Comparison of ENCODE assay signal across 8 cellular contexts in the genomic region with DNA sequence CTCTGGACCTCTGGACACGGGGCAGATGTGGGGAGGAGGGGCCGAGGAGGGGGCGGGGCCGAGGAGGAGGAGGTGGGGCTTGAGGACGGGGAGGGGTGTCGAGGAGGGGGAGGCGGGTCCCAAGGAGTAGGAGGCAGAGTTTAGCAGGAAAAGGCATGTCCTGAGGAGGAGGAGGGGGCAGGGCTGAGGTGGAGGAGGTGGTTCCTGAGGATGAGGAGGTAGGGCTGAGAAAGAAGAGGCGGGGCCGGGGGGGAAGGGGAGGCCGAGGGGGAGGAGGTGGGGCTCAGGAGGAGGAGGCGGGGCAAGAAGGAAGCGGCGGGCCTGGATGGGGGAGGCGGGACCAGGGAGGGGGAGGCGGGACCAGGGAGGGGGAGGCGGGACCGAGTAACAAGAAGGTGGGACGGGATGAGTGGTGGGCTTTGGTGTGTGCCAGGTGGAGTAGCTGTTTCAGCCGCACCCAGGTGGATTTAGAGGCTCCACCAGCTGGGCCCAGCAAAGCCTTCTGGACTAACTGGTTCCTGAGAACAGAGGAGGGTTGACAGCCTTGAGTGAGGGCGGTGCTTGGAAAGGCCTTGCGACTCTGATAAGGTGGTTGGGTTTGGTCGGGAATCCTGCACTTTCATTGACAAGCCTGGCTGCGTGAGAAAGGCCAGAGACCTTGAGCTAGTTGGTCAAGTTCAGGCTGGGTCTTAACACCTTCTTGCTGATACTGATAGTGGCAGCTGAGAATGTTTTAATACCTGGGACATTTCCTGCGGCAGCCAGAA. TPM values are rescaled to one million over a fixed set of nuclear protein-coding genes. Genes with fewer than 3 reads are reported as not detected.
A peak's percentile ranks its signal among the peaks of the same experiment; 100 is the strongest.
DNase-seq lines count a peak whose midpoint lies in the region; ATAC-seq lines count a peak whose summit lies in the region.

No MANE protein-coding gene starts in this region.

- H3K27me3 Mint-ChIP-seq in activated naive CD4-positive, alpha-beta T cell treated with anti-CD3 and anti-CD28 coated beads for 36 hours (ENCODE audit: low read depth): no peaks in the 10 kb centered on the region

- H3K9me3 ChIP-seq in BLaER1: no peaks in the 10 kb centered on the region
- H3K9me3 ChIP-seq in MG63: no peaks in the 10 kb centered on the region

- peak; percentile 53 for DNase-seq in MG63
- peak; percentile 75 for DNase-seq in activated naive CD4-positive, alpha-beta T cell treated with anti-CD3 and anti-CD28 coated beads for 36 hours
- peak; percentile 63 for DNase-seq in hepatic stellate cell (ENCODE audit: low spot score)
- peak; percentile 66 for DNase-seq in stimulated activated CD4-positive, alpha-beta T cell treated with anti-CD3 and anti-CD28 coated beads, Interleukin-15, amount 100 ng/mL, for 24 hours
- DNase-seq in SHP77 treated with DMSO at 0.1 percent for 48 hours (lab: John Stamatoyannopoulos, UW): no peak
- DNase-seq in epidermal melanocyte (ENCODE audit: insufficient read length, low spot score): no peak

- CTCF ChIA-PET in activated naive CD4-positive, alpha-beta T cell treated with anti-CD3 and anti-CD28 coated beads for 36 hours (lab: Charles Lee): interaction anchor here (0.9 to 2.7 kb wide), 3 partner anchors 14 to 150 kb away, joined by 3 to 11 read pairs (median 4); no protein-coding TSS in a partner anchor

- H3K4me3 Mint-ChIP-seq in activated naive CD4-positive, alpha-beta T cell treated with anti-CD3 and anti-CD28 coated beads for 36 hours: no peak overlapping the region

- H3K9me3 Mint-ChIP-seq in activated naive CD4-positive, alpha-beta T cell treated with anti-CD3 and anti-CD28 coated beads for 36 hours: no peaks in the 10 kb centered on the region

- intact Hi-C loops in activated naive CD4-positive, alpha-beta T cell treated with anti-CD3 and anti-CD28 coated beads for 36 hours (cut with micrococcal nuclease): no loop called here

- H3K4me1 Mint-ChIP-seq in activated naive CD4-positive, alpha-beta T cell treated with anti-CD3 and anti-CD28 coated beads for 36 hours (ENCODE audit: low read depth): peaks cover 46% of the 10 kb centered on the region

- H3K27me3 ChIP-seq in BLaER1 (no peaks in the 10 kb centered on the region), MG63 (no peaks in the 10 kb centered on the region)

- H4K20me1 ChIP-seq in BLaER1: peaks cover 77% of the 10 kb centered on the region

- H3K4me3 ChIP-seq in BLaER1 (no peak overlapping the region), MG63 (no peak overlapping the region)

- no peak for ATAC-seq in HG02840 (IDR thresholded peaks at IDR 0.05; ENCODE audit: low FRiP score, unreplicated experiment)

- H3K36me3 Mint-ChIP-seq in activated naive CD4-positive, alpha-beta T cell treated with anti-CD3 and anti-CD28 coated beads for 36 hours (ENCODE audit: low read depth): peaks cover 9% of the 10 kb centered on the region

- H3K4me2 ChIP-seq in BLaER1: peak overlapping the region; percentile 19; the same call in 1 of the 2 replicates

- no peak overlapping the region for H3K27ac Mint-ChIP-seq in activated naive CD4-positive, alpha-beta T cell treated with anti-CD3 and anti-CD28 coated beads for 36 hours

- peaks cover 73% of the 10 kb centered on the region for H3K4me1 ChIP-seq in BLaER1

- peaks cover 49% of the 10 kb centered on the region for H3K36me3 ChIP-seq in BLaER1
- H3K36me3 ChIP-seq in MG63: peaks cover 6% of the 10 kb centered on the region; the same call in 1 of the 2 replicates

- no peak overlapping the region for H3K9ac ChIP-seq in BLaER1

- H3K27ac ChIP-seq in BLaER1: no peak overlapping the region

RNA-seq across cellular contexts. Expression of a gene that starts 7.7 kb away (rescaled TPM):
- 143 and 165 TPM in 2 replicates for total RNA-seq in MG63 (2014; rRNA removed; shearing (Covaris generic); ENCODE audit: low replicate concordance)
- 100 to 1,000 TPM; 102 to 105 TPM for total RNA-seq in activated naive CD4-positive, alpha-beta T cell treated with anti-CD3 and anti-CD28 coated beads for 36 hours

RNA-seq across cellular contexts. Expression of a gene that starts 18.9 kb away (rescaled TPM):
- 133 and 164 TPM in 2 replicates for total RNA-seq in MG63 (2014; rRNA removed; shearing (Covaris generic); ENCODE audit: low replicate concordance)
- total RNA-seq in activated naive CD4-positive, alpha-beta T cell treated with anti-CD3 and anti-CD28 coated beads for 36 hours: 10 to 100 TPM; 48.1 to 49.5 TPM

RNA-seq across cellular contexts. Expression of a gene that starts 34.8 kb away (rescaled TPM):
- total RNA-seq in MG63 (2014; rRNA removed; shearing (Covaris generic); ENCODE audit: low replicate concordance): 487 and 678 TPM in 2 replicates
- 100 to 1,000 TPM; 117 to 123 TPM for total RNA-seq in activated naive CD4-positive, alpha-beta T cell treated with anti-CD3 and anti-CD28 coated beads for 36 hours

RNA-seq across cellular contexts. Expression of a gene that starts 41.2 kb away (rescaled TPM):
- 111 and 196 TPM in 2 replicates for total RNA-seq in MG63 (2014; rRNA removed; shearing (Covaris generic); ENCODE audit: low replicate concordance)
- total RNA-seq in activated naive CD4-positive, alpha-beta T cell treated with anti-CD3 and anti-CD28 coated beads for 36 hours: 10 to 100 TPM; 15.4 to 16.5 TPM

RNA-seq across cellular contexts. Expression of a gene that starts 45.8 kb away (rescaled TPM):
- not detected in 2 replicates for total RNA-seq in MG63 (2014; rRNA removed; shearing (Covaris generic); ENCODE audit: low replicate concordance)
- under 1 TPM; 0.15 to 0.26 TPM for total RNA-seq in activated naive CD4-positive, alpha-beta T cell treated with anti-CD3 and anti-CD28 coated beads for 36 hours

Comparison
In these comparisons a context has a peak if more than half of its experiments do, and no peak if none do; other contexts are left out.
1. DNase-seq: peak in MG63 (single experiment), activated naive CD4-positive, alpha-beta T cell treated with anti-CD3 and anti-CD28 coated beads for 36 hours (single experiment), hepatic stellate cell (single experiment) and stimulated activated CD4-positive, alpha-beta T cell treated with anti-CD3 and anti-CD28 coated beads, Interleukin-15, amount 100 ng/mL, for 24 hours (single experiment); none in SHP77 treated with DMSO at 0.1 percent for 48 hours (single experiment) and epidermal melanocyte (single experiment).